14 cellular contexts compared by ENCODE assay signal in the genomic region with DNA sequence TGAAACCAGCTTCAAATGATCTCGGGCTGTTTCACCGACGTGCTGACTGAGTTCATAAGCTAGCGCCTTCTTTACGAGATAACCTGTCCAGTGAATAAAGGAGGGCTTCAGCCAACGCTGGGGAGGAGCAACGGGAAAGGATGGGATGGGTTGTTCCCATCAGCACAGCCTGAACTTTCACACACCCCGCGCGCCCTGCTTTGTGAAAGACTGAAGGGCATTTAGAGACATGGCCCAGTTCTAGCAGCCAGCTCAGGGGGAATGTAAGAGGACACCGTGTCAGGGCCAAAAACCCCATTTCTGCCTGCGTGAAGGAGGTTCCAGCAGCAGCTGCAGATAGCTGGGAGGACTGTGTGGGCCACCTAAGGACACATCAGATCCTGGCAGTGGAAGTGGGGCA.
A peak's percentile ranks its signal among the peaks of the same experiment; 100 is the strongest.
DNase-seq lines count a peak whose midpoint lies in the region; ATAC-seq and TF ChIP-seq lines count a peak whose summit lies in the region.
"Had no signal": no experiment of that assay in that cellular context is flagged by ENCODE, and none has a peak within 500 bp of the region (broad histone marks: within the 10 kb centered on the region; RNA-seq: fewer than 3 reads in every experiment).

No MANE protein-coding gene starts in this region.

- DNase-seq in left cardiac atrium, result peak; percentile 46
- no peak for DNase-seq in right atrium auricular region (ENCODE audit: low spot score)
- peak; percentile 47 for DNase-seq in islet precursor cell
- DNase-seq in neuronal stem cell (ENCODE audit: low spot score), result no peak
- DNase-seq in osteoblast (ENCODE audit: insufficient read length, low spot score, missing footprints), result no peak
- no peak for DNase-seq in NCI-H1417 treated with DMSO at 0.1 percent for 48 hours (lab: John Stamatoyannopoulos, UW)
- no peak for DNase-seq in KG1 (lab: John Stamatoyannopoulos, UW)
- DNase-seq: HCEC 1CT, NCI-H1417, NCI-H2029 treated with DMSO at 0.1 percent for 48 hours, NCI-H345, NCI-H69, PC-9 had no signal

- H2BK120ac ChIP-seq in neuronal stem cell (ENCODE audit: low read depth, low read length), result no peak overlapping the region

- WGBS in neuronal stem cell (ENCODE audit: extremely low coverage in 2 of 2, insufficient read length in 2 of 2, insufficient replicate concordance in 1 of 2), 2 donors, result no CpG with 5 or more reads among the region's 12 CpGs

- peak overlapping the region; percentile 20 for H2AK5ac ChIP-seq in neuronal stem cell (ENCODE audit: low read depth, low read length)

- H3K9me3 ChIP-seq in right atrium auricular region (peaks cover 0 to 7% of the 10 kb centered on the region in 2 donors), neuronal stem cell (replicated peaks in 1 of 2; ENCODE audit: control insufficient read depth in 2 of 2, insufficient read depth in 1 of 2, low read depth in 1 of 2, low read length in 2 of 2) (no peaks in the 10 kb centered on the region), osteoblast (ENCODE audit: low read depth, low read length) (no peaks in the 10 kb centered on the region)
- H3K9me3 ChIP-seq: A549 had no signal

- no peaks in the 10 kb centered on the region for H3K79me1 ChIP-seq in neuronal stem cell (ENCODE audit: low read depth, low read length)

- peak overlapping the region; percentile 10 for H2BK15ac ChIP-seq in neuronal stem cell (ENCODE audit: low read length)

- H2AFZ ChIP-seq in neuronal stem cell (ENCODE audit: low read length), result no peak overlapping the region
- no peak overlapping the region for H2AFZ ChIP-seq in osteoblast (ENCODE audit: low read length)
- H2AFZ ChIP-seq: PC-9 had no signal

- peak overlapping the region; percentile 71 for H3K18ac ChIP-seq in neuronal stem cell (ENCODE audit: low read length)

- no peak overlapping the region for H3K23ac ChIP-seq in neuronal stem cell (ENCODE audit: low read depth, low read length, poor library complexity)

- H3K4me2 ChIP-seq in neuronal stem cell (ENCODE audit: insufficient read depth, low read length, poor library complexity, severe bottlenecking), result no peak overlapping the region
- H3K4me2 ChIP-seq in osteoblast (ENCODE audit: insufficient read depth, low read length), result no peak overlapping the region
- H3K4me2 ChIP-seq: A549, PC-9 had no signal

- no peaks in the 10 kb centered on the region for H3K79me2 ChIP-seq in osteoblast (ENCODE audit: insufficient read depth, low read length)

- H3K4ac ChIP-seq in neuronal stem cell (ENCODE audit: low read length), result no peak overlapping the region

- no peak overlapping the region for H4K91ac ChIP-seq in neuronal stem cell (ENCODE audit: low read depth, low read length, poor library complexity)

- intact Hi-C loops in left cardiac atrium (cut with DNase I), result no loop called here

- H3K27me3 ChIP-seq in right atrium auricular region, result no peaks in the 10 kb centered on the region
- H3K27me3 ChIP-seq in neuronal stem cell (ENCODE audit: control insufficient read depth in 3 of 3, insufficient read depth in 3 of 3, low read depth in 1 of 3, low read length in 3 of 3), result peaks cover 0 to 9% (median 0%) of the 10 kb centered on the region in 3 experiments
- no peaks in the 10 kb centered on the region for H3K27me3 ChIP-seq in osteoblast (ENCODE audit: insufficient read depth, low read length)

- no peak overlapping the region for H3K27ac ChIP-seq in right atrium auricular region
- H3K27ac ChIP-seq in neuronal stem cell (replicated peaks; ENCODE audit: low read length), result peak overlapping the region; percentile 9
- no peak overlapping the region for H3K27ac ChIP-seq in osteoblast (ENCODE audit: low read depth, low read length)
- H3K27ac ChIP-seq: A549, PC-9 had no signal

- H3K4me3 ChIP-seq in right atrium auricular region (no peak overlapping the region), neuronal stem cell (ENCODE audit: low read length in 2 of 2) (no peak overlapping the region), osteoblast (ENCODE audit: insufficient read depth, low read length) (no peak overlapping the region)
- H3K4me3 ChIP-seq: A549, PC-9 had no signal

- no peaks in the 10 kb centered on the region for H4K20me1 ChIP-seq in osteoblast (ENCODE audit: insufficient read depth, low read length)

- H2BK12ac ChIP-seq in neuronal stem cell (ENCODE audit: low read length), result no peak overlapping the region

- H4K8ac ChIP-seq in neuronal stem cell (ENCODE audit: low read depth, low read length), result no peak overlapping the region

- ATAC-seq in left cardiac atrium, result peak; percentile 63 to 85
- ATAC-seq: A549 had no signal

- H3K4me1 ChIP-seq in right atrium auricular region (no peaks in the 10 kb centered on the region), neuronal stem cell (ENCODE audit: control insufficient read depth in 2 of 2, insufficient read depth in 1 of 2, low read depth in 1 of 2, low read length in 2 of 2) (peaks cover 0 to 7% of the 10 kb centered on the region in 2 donors), osteoblast (ENCODE audit: insufficient read depth, low read length) (no peaks in the 10 kb centered on the region)
- H3K4me1 ChIP-seq: A549 had no signal

- H3K9ac ChIP-seq in neuronal stem cell (ENCODE audit: low read depth, low read length, poor library complexity), result no peak overlapping the region

- TF ChIP-seq CTCF in right atrium auricular region (IDR thresholded peaks at IDR 0.05), result no peak
- TF ChIP-seq CTCF in osteoblast (IDR thresholded peaks at IDR 0.05; ENCODE audit: extremely low read depth, low read depth, low read length), result no peak

- H3K36me3 ChIP-seq in right atrium auricular region (no peaks in the 10 kb centered on the region), neuronal stem cell (replicated peaks in 1 of 2; ENCODE audit: control insufficient read depth in 2 of 2, insufficient read depth in 2 of 2, low read length in 2 of 2) (no peaks in the 10 kb centered on the region), osteoblast (ENCODE audit: insufficient read depth, low read length) (no peaks in the 10 kb centered on the region)

- H3K14ac ChIP-seq in neuronal stem cell (ENCODE audit: low read length), result no peak overlapping the region

- no peak overlapping the region for H2BK5ac ChIP-seq in neuronal stem cell (ENCODE audit: low read length)

Comparison
In these comparisons a context has a peak if more than half of its experiments do, and no peak if none do; other contexts are left out.
1. DNase-seq: peak in left cardiac atrium (single experiment) and islet precursor cell (single experiment); none in right atrium auricular region (single experiment), neuronal stem cell (single experiment), osteoblast (single experiment), NCI-H1417 treated with DMSO at 0.1 percent for 48 hours (single experiment) and KG1 (single experiment).